ENCODE assay signal across 2 cellular contexts in genomic region chr5:135561266-135561665, GRCh38.
TF ChIP-seq lines count a peak whose summit lies in the region.

No MANE protein-coding gene starts in this region.

TF ChIP-seq in GM12878, 131 proteins besides CTCF, POLR2A, EP300 and RAD21:
- TF ChIP-seq ZNF207 (IDR thresholded peaks at IDR 0.05; ENCODE audit: borderline replicate concordance) (no peak), NFYA (IDR thresholded peaks at IDR 0.05; ENCODE audit: borderline replicate concordance, low read depth, low read length) (no peak), TARDBP (IDR thresholded peaks at IDR 0.05; ENCODE audit: borderline replicate concordance) (no peak), NFIC (IDR thresholded peaks at IDR 0.05; ENCODE audit: low read depth, low read length) (no peak), SUZ12 (IDR thresholded peaks at IDR 0.05; ENCODE audit: unreplicated experiment) (no peak), SMAD1 (IDR thresholded peaks at IDR 0.05; ENCODE audit: low read depth, partially characterized antibody) (no peak), ASH2L (IDR thresholded peaks at IDR 0.05; ENCODE audit: borderline replicate concordance, low read depth) (no peak), NR2C1 (IDR thresholded peaks at IDR 0.05) (no peak), WRNIP1 (IDR thresholded peaks at IDR 0.05; ENCODE audit: borderline replicate concordance, low read depth, low read length) (no peak)

TF ChIP-seq in HEK293T, 16 proteins besides CTCF, POLR2A, EP300 and RAD21:
- TF ChIP-seq ZNF384 (IDR thresholded peaks at IDR 0.05) (no peak), L3MBTL2 (conservative IDR thresholded peaks at IDR 0.05) (no peak), PKNOX1 (IDR thresholded peaks at IDR 0.05) (no peak), FOXK2 (IDR thresholded peaks at IDR 0.05) (no peak), CTBP1 (IDR thresholded peaks at IDR 0.05; ENCODE audit: borderline replicate concordance) (no peak), ELF4 (IDR thresholded peaks at IDR 0.05) (no peak), LEF1 (IDR thresholded peaks at IDR 0.05; ENCODE audit: borderline replicate concordance) (no peak), SUZ12 (IDR thresholded peaks at IDR 0.05) (no peak), BHLHE40 (IDR thresholded peaks at IDR 0.05; ENCODE audit: borderline replicate concordance) (no peak), NFRKB (IDR thresholded peaks at IDR 0.05) (no peak), FOXA1 (IDR thresholded peaks at IDR 0.05) (no peak), SP1 (IDR thresholded peaks at IDR 0.05) (no peak), ARNT (IDR thresholded peaks at IDR 0.05) (no peak), FOXM1 (IDR thresholded peaks at IDR 0.05; ENCODE audit: borderline replicate concordance) (no peak), TARDBP (IDR thresholded peaks at IDR 0.05) (no peak), HDGF (IDR thresholded peaks at IDR 0.05; ENCODE audit: borderline replicate concordance) (no peak)
